Comparison of ENCODE assay signal across 8 cellular contexts in the genomic region with DNA sequence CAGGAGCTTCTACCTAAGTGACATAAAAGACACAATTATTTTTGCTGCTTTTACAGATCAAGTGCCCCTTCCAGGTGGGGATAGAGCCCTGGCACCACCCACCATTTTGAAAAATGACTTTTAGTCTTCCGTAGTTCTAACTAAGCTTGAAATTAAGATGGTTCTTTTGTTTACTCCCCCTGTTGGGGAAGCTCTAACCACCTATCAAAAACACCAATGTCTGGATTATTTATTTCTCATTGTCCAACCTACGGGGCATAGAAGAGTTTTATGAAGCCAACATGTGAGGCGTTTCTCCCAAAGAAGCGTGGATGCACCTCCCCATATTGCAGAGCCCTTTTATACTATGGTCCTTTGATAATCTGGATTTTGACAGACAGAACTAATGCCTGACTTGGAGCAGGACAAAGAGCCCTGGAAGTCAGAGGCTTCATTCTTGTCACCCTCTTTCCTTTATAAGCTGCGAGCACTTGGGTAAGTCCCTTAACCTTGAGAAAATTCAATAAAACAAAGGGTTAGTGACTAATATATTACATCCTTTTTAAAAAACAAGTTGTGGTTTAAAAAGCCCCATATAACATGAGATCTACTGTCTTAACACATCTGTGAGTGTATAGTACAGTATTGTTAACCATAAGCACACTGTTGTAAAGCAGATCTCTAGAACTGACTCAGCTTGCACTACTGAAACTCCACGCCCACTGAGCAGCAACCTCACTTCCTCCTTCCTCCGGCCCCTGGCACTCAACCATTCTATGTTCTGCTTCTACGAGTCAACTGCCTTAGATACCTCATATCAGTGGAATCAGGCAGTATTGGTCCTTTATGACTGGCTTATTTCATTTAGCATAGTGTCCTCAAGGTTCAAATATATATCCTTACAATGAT.
DNase-seq lines count a peak whose midpoint lies in the region; ATAC-seq and TF ChIP-seq lines count a peak whose summit lies in the region.

No MANE protein-coding gene starts in this region.

- peak; percentile 96 for ATAC-seq in GM18868 (IDR thresholded peaks at IDR 0.05; ENCODE audit: unreplicated experiment)
- peak; percentile 98 for ATAC-seq in HG02938 (IDR thresholded peaks at IDR 0.05; ENCODE audit: unreplicated experiment)
- ATAC-seq in naive B cell (ENCODE audit: low read depth in 2 of 2): peak; percentile 99

- TF ChIP-seq CTCF in hepatocyte (IDR thresholded peaks at IDR 0.05; ENCODE audit: poor library complexity) (no peak), neural progenitor cell (IDR thresholded peaks at IDR 0.05) (no peak)

- H3K27me3 ChIP-seq in hepatocyte (no peaks in the 10 kb centered on the region), neural progenitor cell (no peaks in the 10 kb centered on the region)

- no peak overlapping the region for H3K4me3 ChIP-seq in hepatocyte
- no peak overlapping the region for H3K4me3 ChIP-seq in neural progenitor cell

- H2AFZ ChIP-seq in hepatocyte: no peak overlapping the region
- H2AFZ ChIP-seq in neural progenitor cell (replicated peaks): no peak overlapping the region

- peak overlapping the region; percentile 26 for H3K4me3 Mint-ChIP-seq in activated T-helper 2 cell treated with anti-CD3 and anti-CD28 coated beads, Interferon-gamma antibody, Interleukin-2, Interleukin-4, amounts not matched to agents 10 μg/mL and 5 μg/mL and 100 μg/mL, durations not matched to agents 14 hours and 24 hours and 36 hours (ENCODE audit: low read depth)
- no peak overlapping the region for H3K4me3 Mint-ChIP-seq in naive B cell
- no peak overlapping the region for H3K4me3 Mint-ChIP-seq in neural progenitor cell

- intact Hi-C loops in activated T-helper 2 cell treated with anti-CD3 and anti-CD28 coated beads, Interferon-gamma antibody, Interleukin-2, Interleukin-4, amounts not matched to agents 10 μg/mL and 5 μg/mL and 100 μg/mL, durations not matched to agents 14 hours and 24 hours and 36 hours (cut with micrococcal nuclease): loop anchor here (1.0 to 10.0 kb wide), 19 partner anchors 9 to 1856 kb away; partner anchors contain the start of genes KMT2E, NAMPT and SLC26A4

- no peaks in the 10 kb centered on the region for H3K9me2 ChIP-seq in hepatocyte (replicated peaks; ENCODE audit: insufficient read depth)

- H3K4me1 Mint-ChIP-seq in activated T-helper 2 cell treated with anti-CD3 and anti-CD28 coated beads, Interferon-gamma antibody, Interleukin-2, Interleukin-4, amounts not matched to agents 10 μg/mL and 5 μg/mL and 100 μg/mL, durations not matched to agents 14 hours and 24 hours and 36 hours (ENCODE audit: low read depth): peaks cover 76% of the 10 kb centered on the region
- H3K4me1 Mint-ChIP-seq in naive B cell (peaks cover 11 to 38% (median 15%) of the 10 kb centered on the region in 3 donors), neural progenitor cell (peaks cover 14% of the 10 kb centered on the region)

- H3F3A ChIP-seq in neural progenitor cell (ENCODE audit: low read depth): no peaks in the 10 kb centered on the region

- no peaks in the 10 kb centered on the region for H3K27me3 Mint-ChIP-seq in activated T-helper 2 cell treated with anti-CD3 and anti-CD28 coated beads, Interferon-gamma antibody, Interleukin-2, Interleukin-4, amounts not matched to agents 10 μg/mL and 5 μg/mL and 100 μg/mL, durations not matched to agents 14 hours and 24 hours and 36 hours (ENCODE audit: low read depth)
- H3K27me3 Mint-ChIP-seq in naive B cell (peaks cover 0 to 11% (median 6%) of the 10 kb centered on the region in 3 donors), neural progenitor cell (ENCODE audit: insufficient read depth, low read depth) (no peaks in the 10 kb centered on the region)

- H3K36me3 Mint-ChIP-seq in activated T-helper 2 cell treated with anti-CD3 and anti-CD28 coated beads, Interferon-gamma antibody, Interleukin-2, Interleukin-4, amounts not matched to agents 10 μg/mL and 5 μg/mL and 100 μg/mL, durations not matched to agents 14 hours and 24 hours and 36 hours (ENCODE audit: low read depth): peaks cover 21% of the 10 kb centered on the region
- H3K36me3 Mint-ChIP-seq in naive B cell (no peaks in the 10 kb centered on the region), neural progenitor cell (no peaks in the 10 kb centered on the region)

- peak overlapping the region; percentile 81 for H3K27ac Mint-ChIP-seq in activated T-helper 2 cell treated with anti-CD3 and anti-CD28 coated beads, Interferon-gamma antibody, Interleukin-2, Interleukin-4, amounts not matched to agents 10 μg/mL and 5 μg/mL and 100 μg/mL, durations not matched to agents 14 hours and 24 hours and 36 hours
- H3K27ac Mint-ChIP-seq in naive B cell: peak overlapping the region in 5 of 6 donors; percentile 4 to 79 (median 34)
- H3K27ac Mint-ChIP-seq in neural progenitor cell: no peak overlapping the region

- no peaks in the 10 kb centered on the region for H4K20me1 ChIP-seq in hepatocyte (ENCODE audit: insufficient read depth, poor library complexity, severe bottlenecking)
- peaks cover 29% of the 10 kb centered on the region for H4K20me1 ChIP-seq in neural progenitor cell (ENCODE audit: low read depth)

- H3K4me2 ChIP-seq in hepatocyte: no peak overlapping the region
- no peak overlapping the region for H3K4me2 ChIP-seq in neural progenitor cell

- DNase-seq in RKO (ENCODE audit: low spot score): peak; percentile 71
- DNase-seq in activated T-helper 2 cell treated with anti-CD3 and anti-CD28 coated beads, Interferon-gamma antibody, Interleukin-2, Interleukin-4, amounts not matched to agents 10 μg/mL and 5 μg/mL and 100 μg/mL, durations not matched to agents 14 hours and 24 hours and 36 hours (ENCODE audit: low spot score): peak; percentile 85
- DNase-seq in naive B cell: peak; percentile 71
- DNase-seq in hepatocyte (ENCODE audit: low spot score): no peak
- DNase-seq in neural progenitor cell (ENCODE audit: low spot score): no peak
- DNase-seq in NCI-H1417 treated with DMSO at 0.1 percent for 48 hours (lab: John Stamatoyannopoulos, UW): no peak

- H3K9me3 ChIP-seq in hepatocyte (ENCODE audit: low read depth) (no peaks in the 10 kb centered on the region), neural progenitor cell (ENCODE audit: low read depth) (no peaks in the 10 kb centered on the region)

- H3K27ac ChIP-seq in hepatocyte: no peak overlapping the region
- H3K27ac ChIP-seq in neural progenitor cell: no peak overlapping the region

- H3K36me3 ChIP-seq in hepatocyte (replicated peaks; ENCODE audit: insufficient read depth, low read depth): no peaks in the 10 kb centered on the region
- no peaks in the 10 kb centered on the region for H3K36me3 ChIP-seq in neural progenitor cell

- no peaks in the 10 kb centered on the region for H3K9me3 Mint-ChIP-seq in activated T-helper 2 cell treated with anti-CD3 and anti-CD28 coated beads, Interferon-gamma antibody, Interleukin-2, Interleukin-4, amounts not matched to agents 10 μg/mL and 5 μg/mL and 100 μg/mL, durations not matched to agents 14 hours and 24 hours and 36 hours
- H3K9me3 Mint-ChIP-seq in naive B cell: peaks cover 0 to 3% (median 0%) of the 10 kb centered on the region in 7 donors
- no peaks in the 10 kb centered on the region for H3K9me3 Mint-ChIP-seq in neural progenitor cell

- H3K79me2 ChIP-seq in hepatocyte: peaks cover 4% of the 10 kb centered on the region
- no peaks in the 10 kb centered on the region for H3K79me2 ChIP-seq in neural progenitor cell (ENCODE audit: low read depth)

- no peaks in the 10 kb centered on the region for H3K4me1 ChIP-seq in hepatocyte (ENCODE audit: insufficient read depth)
- peaks cover 9% of the 10 kb centered on the region for H3K4me1 ChIP-seq in neural progenitor cell

- no peak overlapping the region for H3K9ac ChIP-seq in neural progenitor cell

- 94% methylated on average over 8 of the region's 8 CpGs for WGBS in hepatocyte (ENCODE audit: low lambda C conversion rate, missing lambda C conversion rate)

Comparison
In these comparisons a context has a peak if more than half of its experiments do, and no peak if none do; other contexts are left out.
1. DNase-seq: peak in RKO (single experiment), activated T-helper 2 cell treated with anti-CD3 and anti-CD28 coated beads, Interferon-gamma antibody, Interleukin-2, Interleukin-4, amounts not matched to agents 10 μg/mL and 5 μg/mL and 100 μg/mL, durations not matched to agents 14 hours and 24 hours and 36 hours (single experiment) and naive B cell (single experiment); none in hepatocyte (single experiment), neural progenitor cell (single experiment) and NCI-H1417 treated with DMSO at 0.1 percent for 48 hours (single experiment).
2. Peak in every context shown above with its lines, with median percentiles within 50 percentile points of each other: ATAC-seq.